In genomic region chr2:105746177-105747080, GRCh38 we compare ENCODE assay signal across 8 cellular contexts. TPM values are rescaled to one million over a fixed set of nuclear protein-coding genes. Genes with fewer than 3 reads are reported as not detected.
DNase-seq lines count a peak whose midpoint lies in the region; ATAC-seq and TF ChIP-seq lines count a peak whose summit lies in the region.

No MANE protein-coding gene starts in this region.

- peak; percentile 81 to 83 for DNase-seq in Caco-2
- peak; percentile 79 for DNase-seq in activated CD8-positive, alpha-beta T cell treated with anti-CD3 and anti-CD28 coated beads, Interleukin-2, amount 10 ng/mL, durations not matched to agents 7 days and 5 days
- peak; percentile 92 for DNase-seq in endodermal cell
- DNase-seq in stimulated activated naive CD8-positive, alpha-beta T cell treated with anti-CD3 and anti-CD28 coated beads, Interleukin-15, amount 100 ng/mL, for 72 hours, result peak; percentile 81 to 93
- no peak for DNase-seq in NCI-H2171 treated with DMSO at 0.1 percent for 48 hours (lab: John Stamatoyannopoulos, UW)

- peaks cover 24% of the 10 kb centered on the region for H3K4me1 Mint-ChIP-seq in Caco-2 (ENCODE audit: low read depth, unreplicated experiment)
- H3K4me1 Mint-ChIP-seq in IgD-negative memory B cell, result peaks cover 45 to 73% (median 64%) of the 10 kb centered on the region in 3 donors
- peaks cover 71% of the 10 kb centered on the region for H3K4me1 Mint-ChIP-seq in activated CD8-positive, alpha-beta T cell treated with anti-CD3 and anti-CD28 coated beads, Interleukin-2, amount 10 ng/mL, durations not matched to agents 7 days and 5 days (ENCODE audit: low read depth)
- peaks cover 31% of the 10 kb centered on the region for H3K4me1 Mint-ChIP-seq in endodermal cell
- H3K4me1 Mint-ChIP-seq in nephron, result peaks cover 58% of the 10 kb centered on the region
- peaks cover 79% of the 10 kb centered on the region for H3K4me1 Mint-ChIP-seq in stimulated activated naive CD8-positive, alpha-beta T cell treated with anti-CD3 and anti-CD28 coated beads, Interleukin-15, amount 100 ng/mL, for 72 hours

- peak; percentile 51 for ATAC-seq in GM21515 (IDR thresholded peaks at IDR 0.05; ENCODE audit: unreplicated experiment)
- peak; percentile 37 for ATAC-seq in activated CD8-positive, alpha-beta T cell treated with anti-CD3 and anti-CD28 coated beads, Interleukin-2, amount 10 ng/mL, durations not matched to agents 7 days and 5 days
- ATAC-seq in stimulated activated naive CD8-positive, alpha-beta T cell treated with anti-CD3 and anti-CD28 coated beads, Interleukin-15, amount 100 ng/mL, for 72 hours, result peak; percentile 78

- H3K9ac ChIP-seq in endodermal cell (ENCODE audit: extremely low read depth, low read length, poor library complexity, severe bottlenecking), result peak overlapping the region; percentile 71

- no peaks in the 10 kb centered on the region for H3K27me3 Mint-ChIP-seq in Caco-2 (ENCODE audit: insufficient read depth, unreplicated experiment)
- no peaks in the 10 kb centered on the region for H3K27me3 Mint-ChIP-seq in IgD-negative memory B cell
- H3K27me3 Mint-ChIP-seq in activated CD8-positive, alpha-beta T cell treated with anti-CD3 and anti-CD28 coated beads, Interleukin-2, amount 10 ng/mL, durations not matched to agents 7 days and 5 days (ENCODE audit: low read depth), result no peaks in the 10 kb centered on the region
- H3K27me3 Mint-ChIP-seq in endodermal cell (ENCODE audit: insufficient read depth), result peaks cover 13% of the 10 kb centered on the region
- H3K27me3 Mint-ChIP-seq in nephron (ENCODE audit: low read depth), result no peaks in the 10 kb centered on the region
- no peaks in the 10 kb centered on the region for H3K27me3 Mint-ChIP-seq in stimulated activated naive CD8-positive, alpha-beta T cell treated with anti-CD3 and anti-CD28 coated beads, Interleukin-15, amount 100 ng/mL, for 72 hours

- H3K9me3 Mint-ChIP-seq in Caco-2 (ENCODE audit: unreplicated experiment) (no peaks in the 10 kb centered on the region), IgD-negative memory B cell (no peaks in the 10 kb centered on the region), endodermal cell (no peaks in the 10 kb centered on the region), nephron (no peaks in the 10 kb centered on the region)
- H3K9me3 Mint-ChIP-seq in activated CD8-positive, alpha-beta T cell treated with anti-CD3 and anti-CD28 coated beads, Interleukin-2, amount 10 ng/mL, durations not matched to agents 7 days and 5 days (ENCODE audit: insufficient read depth), result no peaks in the 10 kb centered on the region
- H3K9me3 Mint-ChIP-seq in stimulated activated naive CD8-positive, alpha-beta T cell treated with anti-CD3 and anti-CD28 coated beads, Interleukin-15, amount 100 ng/mL, for 72 hours, result no peaks in the 10 kb centered on the region

- peak overlapping the region; percentile 80 for H3K4me3 ChIP-seq in Caco-2 (ENCODE audit: low read depth, low read length)
- peak overlapping the region; percentile 94 for H3K4me3 ChIP-seq in endodermal cell (ENCODE audit: low read length)

- H3K36me3 Mint-ChIP-seq in Caco-2 (ENCODE audit: insufficient read depth, unreplicated experiment) (peaks cover 42% of the 10 kb centered on the region), IgD-negative memory B cell (no peaks in the 10 kb centered on the region), endodermal cell (ENCODE audit: low read depth) (peaks cover 18% of the 10 kb centered on the region), nephron (ENCODE audit: low read depth) (peaks cover 29% of the 10 kb centered on the region)
- peaks cover 58% of the 10 kb centered on the region for H3K36me3 Mint-ChIP-seq in activated CD8-positive, alpha-beta T cell treated with anti-CD3 and anti-CD28 coated beads, Interleukin-2, amount 10 ng/mL, durations not matched to agents 7 days and 5 days (ENCODE audit: low read depth)

- H3K4me1 ChIP-seq in Caco-2 (peaks cover 20% of the 10 kb centered on the region), endodermal cell (ENCODE audit: control insufficient read depth, insufficient read depth, low read length) (peaks cover 10% of the 10 kb centered on the region)

- BruUV-seq in Caco-2 (replicated peaks; lab: Mats Ljungman, UMichigan), result TSS peak; percentile 24

- H3K27ac Mint-ChIP-seq in Caco-2 (ENCODE audit: unreplicated experiment) (peak overlapping the region; percentile 89), IgD-negative memory B cell (peak overlapping the region; percentile 83 to 95 (median 87)), endodermal cell (peak overlapping the region; percentile 88), nephron (peak overlapping the region; percentile 62 to 91 (median 84))
- H3K27ac Mint-ChIP-seq in activated CD8-positive, alpha-beta T cell treated with anti-CD3 and anti-CD28 coated beads, Interleukin-2, amount 10 ng/mL, durations not matched to agents 7 days and 5 days, result peak overlapping the region; percentile 88
- peak overlapping the region; percentile 95 to 97 for H3K27ac Mint-ChIP-seq in stimulated activated naive CD8-positive, alpha-beta T cell treated with anti-CD3 and anti-CD28 coated beads, Interleukin-15, amount 100 ng/mL, for 72 hours

- POLR2A ChIA-PET in Caco-2 (lab: Charles Lee), result no interaction called here
- POLR2A ChIA-PET in activated CD8-positive, alpha-beta T cell treated with anti-CD3 and anti-CD28 coated beads, Interleukin-2, amount 10 ng/mL, durations not matched to agents 7 days and 5 days (lab: Charles Lee), result interaction anchor here (0.6 to 3.1 kb wide), 30 partner anchors 7 to 414 kb away, joined by 3 to 44 read pairs (median 5); no protein-coding TSS in a partner anchor

- CTCF ChIA-PET in Caco-2 (lab: Charles Lee), result interaction anchor here (0.8 to 1.8 kb wide), 4 partner anchors 16 to 170 kb away, joined by 3 to 8 read pairs (median 4); no protein-coding TSS in a partner anchor
- CTCF ChIA-PET in activated CD8-positive, alpha-beta T cell treated with anti-CD3 and anti-CD28 coated beads, Interleukin-2, amount 10 ng/mL, durations not matched to agents 7 days and 5 days (lab: Charles Lee), result interaction anchor here (0.6 to 3.7 kb wide), 21 partner anchors 8 to 414 kb away, joined by 3 to 32 read pairs (median 5); no protein-coding TSS in a partner anchor

- H3K9me3 ChIP-seq in Caco-2 (no peaks in the 10 kb centered on the region), endodermal cell (ENCODE audit: control insufficient read depth, low read length) (peaks cover 6% of the 10 kb centered on the region)

- intact Hi-C loops in Caco-2 (cut with micrococcal nuclease; ENCODE audit: unreplicated experiment), result loop anchor here (1.0 to 2.0 kb wide), 3 partner anchors 34 to 170 kb away; no protein-coding TSS in a partner anchor

- WGBS in endodermal cell (ENCODE audit: insufficient coverage in 1 of 2, insufficient read length in 1 of 2), 2 experiments, result 57 to 85% methylated on average over 11 to 23 of the region's 23 CpGs

- H3K4me3 Mint-ChIP-seq in Caco-2 (ENCODE audit: unreplicated experiment), result peak overlapping the region; percentile 84
- peak overlapping the region; percentile 89 to 98 (median 96) for H3K4me3 Mint-ChIP-seq in IgD-negative memory B cell
- H3K4me3 Mint-ChIP-seq in activated CD8-positive, alpha-beta T cell treated with anti-CD3 and anti-CD28 coated beads, Interleukin-2, amount 10 ng/mL, durations not matched to agents 7 days and 5 days, result peak overlapping the region; percentile 94
- H3K4me3 Mint-ChIP-seq in endodermal cell, result peak overlapping the region; percentile 84
- peak overlapping the region; percentile 89 to 98 (median 92) for H3K4me3 Mint-ChIP-seq in nephron
- peak overlapping the region; percentile 86 to 92 for H3K4me3 Mint-ChIP-seq in stimulated activated naive CD8-positive, alpha-beta T cell treated with anti-CD3 and anti-CD28 coated beads, Interleukin-15, amount 100 ng/mL, for 72 hours

- no peak for TF ChIP-seq CTCF in Caco-2 (IDR thresholded peaks at IDR 0.05; ENCODE audit: insufficient read depth in 1 of 2, low read depth in 1 of 2, low read length in 1 of 2, severe bottlenecking in 1 of 2, unreplicated experiment in 1 of 2)
- no peak for TF ChIP-seq CTCF in endodermal cell (conservative IDR thresholded peaks at IDR 0.05)
- TF ChIP-seq CTCF in nephron (IDR thresholded peaks at IDR 0.05; ENCODE audit: unreplicated experiment in 3 of 3), result no peak

- no peaks in the 10 kb centered on the region for H3K27me3 ChIP-seq in Caco-2 (replicated peaks; ENCODE audit: control insufficient read depth, insufficient read depth, low read length)
- H3K27me3 ChIP-seq in endodermal cell (ENCODE audit: control insufficient read depth, insufficient read depth, low read length, poor library complexity, severe bottlenecking), result no peaks in the 10 kb centered on the region

- no peak overlapping the region for H3K27ac ChIP-seq in endodermal cell (ENCODE audit: low read depth, low read length)

- H3K36me3 ChIP-seq in Caco-2 (ENCODE audit: control insufficient read depth, insufficient read depth, low read length) (peaks cover 5% of the 10 kb centered on the region), endodermal cell (ENCODE audit: control insufficient read depth, insufficient read depth, low read length) (peaks cover 13% of the 10 kb centered on the region)

RNA-seq across cellular contexts. Expression of gene NCK2, which starts 1.7 kb away (rescaled TPM):
- 89.0 and 95.7 TPM in 2 replicates for total RNA-seq in Caco-2 (2022)
- 19.6 TPM for polyA plus RNA-seq in IgD-negative memory B cell
- total RNA-seq in activated CD8-positive, alpha-beta T cell treated with anti-CD3 and anti-CD28 coated beads, Interleukin-2, amount 10 ng/mL, durations not matched to agents 7 days and 5 days, result 10 to 100 TPM; 60.7 to 61.3 TPM
- 10 to 100 TPM; 58.9 to 63.8 TPM for total RNA-seq in endodermal cell
- polyA plus RNA-seq in endodermal cell (2013, experiment 1 of 2), result 58.3 TPM
- 54.9 TPM for polyA plus RNA-seq in endodermal cell (2013, experiment 2 of 2)
